8 cellular contexts compared by ENCODE assay signal in genomic region chrX:19888419-19888879, GRCh38. TPM values are rescaled to one million over a fixed set of nuclear protein-coding genes. Genes with fewer than 3 reads are reported as not detected.
DNase-seq lines count a peak whose midpoint lies in the region; ATAC-seq and TF ChIP-seq lines count a peak whose summit lies in the region.

No MANE protein-coding gene starts in this region.

- H3K27ac ChIP-seq in dorsolateral prefrontal cortex (peak overlapping the region in 49 of 59 donors; percentile 3 to 90 (median 70)), left lung (peak overlapping the region; percentile 75 to 78)

- DNase-seq in Right ventricle myocardium inferior (ENCODE audit: missing footprints) (no peak), cardiac septum (ENCODE audit: low spot score) (no peak), NAMALWA (ENCODE audit: low spot score) (peak; percentile 70), T-helper 22 cell (ENCODE audit: low read depth) (peak; percentile 7), dorsolateral prefrontal cortex (peak in 2 of 10 donors; percentile 35 to 45), left lung (no peak), islet precursor cell (no peak)
- DNase-seq in stimulated activated naive CD8-positive, alpha-beta T cell treated with anti-CD3 and anti-CD28 coated beads, Interleukin-15, amount 100 ng/mL, for 72 hours: peak; percentile 44 to 53

- no peaks in the 10 kb centered on the region for H3K9me3 Mint-ChIP-seq in stimulated activated naive CD8-positive, alpha-beta T cell treated with anti-CD3 and anti-CD28 coated beads, Interleukin-15, amount 100 ng/mL, for 72 hours

- peak in 55 of 56 donors; percentile 0 to 77 (median 58) for TF ChIP-seq CTCF in dorsolateral prefrontal cortex (IDR thresholded peaks at IDR 0.05 in 54 of 56, conservative IDR thresholded peaks at IDR 0.05 in 2 of 56; ENCODE audit: low read depth in 1 of 56, partially characterized antibody in 56 of 56)
- peak; percentile 30 to 41 for TF ChIP-seq CTCF in left lung (IDR thresholded peaks at IDR 0.05)

- H3K4me1 Mint-ChIP-seq in stimulated activated naive CD8-positive, alpha-beta T cell treated with anti-CD3 and anti-CD28 coated beads, Interleukin-15, amount 100 ng/mL, for 72 hours: peaks cover 47% of the 10 kb centered on the region

- H3K4me3 ChIP-seq in dorsolateral prefrontal cortex (peak overlapping the region; percentile 34 to 81 (median 59)), left lung (peak overlapping the region; percentile 33 to 60)

- peaks cover 0 to 24% of the 10 kb centered on the region in 2 donors for H3K4me1 ChIP-seq in left lung

- H3K27me3 Mint-ChIP-seq in stimulated activated naive CD8-positive, alpha-beta T cell treated with anti-CD3 and anti-CD28 coated beads, Interleukin-15, amount 100 ng/mL, for 72 hours: no peaks in the 10 kb centered on the region

- ATAC-seq in Right ventricle myocardium inferior (peak; percentile 78), left lung (peak; percentile 82)
- peak; percentile 47 for ATAC-seq in stimulated activated naive CD8-positive, alpha-beta T cell treated with anti-CD3 and anti-CD28 coated beads, Interleukin-15, amount 100 ng/mL, for 72 hours

- H3K4me3 Mint-ChIP-seq in stimulated activated naive CD8-positive, alpha-beta T cell treated with anti-CD3 and anti-CD28 coated beads, Interleukin-15, amount 100 ng/mL, for 72 hours: peak overlapping the region; percentile 74 to 86

- H3K27me3 ChIP-seq in dorsolateral prefrontal cortex (peaks cover 0 to 40% (median 4%) of the 10 kb centered on the region in 45 donors), left lung (no peaks in the 10 kb centered on the region)

- intact Hi-C loops in Right ventricle myocardium inferior (cut with DNase I) (loop anchor here (2.0 to 5.0 kb wide), 4 partner anchors 150 to 516 kb away; no protein-coding TSS in a partner anchor), cardiac septum (cut with DNase I) (loop anchor here (5.0 to 10.0 kb wide), 2 partner anchors 341 to 504 kb away; no protein-coding TSS in a partner anchor), dorsolateral prefrontal cortex (cut with DNase I) (loop anchor here (2.0 to 10.0 kb wide), 9 partner anchors 141 to 506 kb away; no protein-coding TSS in a partner anchor), left lung (cut with DNase I) (loop anchor here in 1 of 2 donors (10.0 kb wide), 2 partner anchors 144 to 294 kb away; no protein-coding TSS in a partner anchor)

- H3K9me3 ChIP-seq in left lung: no peaks in the 10 kb centered on the region

- H3K27ac Mint-ChIP-seq in stimulated activated naive CD8-positive, alpha-beta T cell treated with anti-CD3 and anti-CD28 coated beads, Interleukin-15, amount 100 ng/mL, for 72 hours: peak overlapping the region; percentile 92 to 93

- no peaks in the 10 kb centered on the region for H3K36me3 ChIP-seq in left lung

RNA-seq across cellular contexts. Expression of gene SH3KBP1, which starts 1.0 kb away (rescaled TPM):
- total RNA-seq in Right ventricle myocardium inferior (58.6 TPM), cardiac septum (13.3 TPM), dorsolateral prefrontal cortex (10 to 100 TPM; 23.7 to 64.8 (median 47.2) TPM), left lung (10 to 100 TPM; 46.4 to 47.3 TPM)

Comparison
In these comparisons a context has a peak if more than half of its experiments do, and no peak if none do; other contexts are left out.
1. DNase-seq: peak in NAMALWA (single experiment), T-helper 22 cell (single experiment) and stimulated activated naive CD8-positive, alpha-beta T cell treated with anti-CD3 and anti-CD28 coated beads, Interleukin-15, amount 100 ng/mL, for 72 hours (2 of 2); none in Right ventricle myocardium inferior (single experiment), cardiac septum (single experiment), left lung (0 of 2) and islet precursor cell (single experiment).
2. Peak in every context shown above with its lines, with median percentiles within 50 percentile points of each other: ATAC-seq.